In the genomic region with DNA sequence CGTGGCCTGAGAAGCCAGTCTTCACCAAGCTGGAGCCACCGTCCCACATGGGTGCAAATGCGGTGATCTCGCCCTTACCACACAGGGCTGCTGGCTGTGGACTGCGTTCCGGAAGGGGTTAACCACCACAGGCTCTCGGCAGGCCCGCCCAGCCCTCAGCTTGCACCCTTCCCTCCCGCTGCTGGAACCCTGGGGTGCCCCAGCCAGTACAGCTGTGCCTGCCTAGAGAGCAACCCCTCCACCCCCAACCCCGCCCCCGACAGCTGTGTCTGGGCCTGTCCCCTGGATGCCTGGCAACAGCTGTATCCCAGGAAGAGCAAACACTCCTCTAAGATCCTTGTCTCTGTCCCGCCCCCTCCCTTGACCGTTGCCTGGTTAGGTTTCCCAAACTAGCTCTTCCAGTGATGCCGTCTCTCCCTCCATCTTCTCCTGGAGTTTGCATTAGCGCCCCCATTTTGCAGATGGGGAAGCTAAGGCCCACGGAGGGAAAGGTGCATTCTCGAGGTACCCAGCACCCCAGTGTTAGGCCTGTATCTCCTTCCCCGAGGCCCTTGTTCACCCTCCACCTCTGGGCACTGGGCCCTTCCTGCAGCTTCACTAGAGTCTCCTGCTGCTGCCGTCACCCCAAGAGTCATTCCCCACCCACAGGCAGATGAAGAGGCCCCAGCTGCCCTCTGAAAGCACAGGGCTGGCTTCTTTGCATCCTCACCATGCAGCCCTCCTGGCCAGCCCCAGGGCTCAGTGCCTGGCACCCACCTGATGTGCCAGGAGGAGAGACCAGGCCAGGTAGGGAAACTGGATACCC, we compare ENCODE assay signal across 8 cellular contexts. TPM values are rescaled to one million over a fixed set of nuclear protein-coding genes. Genes with fewer than 3 reads are reported as not detected.
DNase-seq lines count a peak whose midpoint lies in the region; ATAC-seq and TF ChIP-seq lines count a peak whose summit lies in the region.

No MANE protein-coding gene starts in this region.

- in situ Hi-C loops in GM13977 (cut with MboI; ENCODE audit: low pct_unique_long_range_greater_than_20kb, low sequenced_read_pairs, unreplicated experiment) = no loop called here

- peak; percentile 76 for DNase-seq in NCI-H2029 (lab: John Stamatoyannopoulos, UW)
- DNase-seq in breast epithelium (ENCODE audit: low spot score in 2 of 2) = peak in 1 of 2 donors; percentile 73
- no peak for DNase-seq in neural crest cell (ENCODE audit: low read depth, low spot score)
- DNase-seq in NCI-H1930 (lab: John Stamatoyannopoulos, UW) = no peak
- no peak for DNase-seq in GM13977 (ENCODE audit: low spot score)
- DNase-seq in midbrain (lab: John Stamatoyannopoulos, UW) = no peak

- no peak overlapping the region for H3K27ac Mint-ChIP-seq in neural crest cell (ENCODE audit: unreplicated experiment)

- intact Hi-C loops in breast epithelium (cut with DNase I; ENCODE audit: low total_unique reads) = no loop called here

- no peaks in the 10 kb centered on the region for H3K9me3 Mint-ChIP-seq in neural crest cell

- peak overlapping the region; percentile 9 to 13 for H3K27ac ChIP-seq in breast epithelium

- no peaks in the 10 kb centered on the region for H3K9me3 ChIP-seq in breast epithelium

- peaks cover 3% of the 10 kb centered on the region for H3K27me3 Mint-ChIP-seq in neural crest cell (ENCODE audit: low read depth)

- ATAC-seq in GM21717 (IDR thresholded peaks at IDR 0.05; ENCODE audit: unreplicated experiment) = peak; percentile 57
- no peak for ATAC-seq in HG03025 (IDR thresholded peaks at IDR 0.05; ENCODE audit: low FRiP score, unreplicated experiment)

- no peaks in the 10 kb centered on the region for H3K4me1 Mint-ChIP-seq in neural crest cell

- H3K4me3 Mint-ChIP-seq in neural crest cell = peak overlapping the region; percentile 34

- TF ChIP-seq CTCF in breast epithelium (IDR thresholded peaks at IDR 0.05) = no peak
- TF ChIP-seq CTCF in neural crest cell (conservative IDR thresholded peaks at IDR 0.05) = no peak
- TF ChIP-seq CTCF in GM13977 (IDR thresholded peaks at IDR 0.05; ENCODE audit: extremely low read depth, insufficient read depth, missing control alignments) = no peak

- H3K4me1 ChIP-seq in breast epithelium = no peaks in the 10 kb centered on the region

- H3K27me3 ChIP-seq in breast epithelium = no peaks in the 10 kb centered on the region

- TF ChIP-seq POLR2A in breast epithelium (IDR thresholded peaks at IDR 0.05) = no peak

- H3K36me3 ChIP-seq in breast epithelium = no peaks in the 10 kb centered on the region

- H3K4me3 ChIP-seq in breast epithelium = no peak overlapping the region

- no peaks in the 10 kb centered on the region for H3K36me3 Mint-ChIP-seq in neural crest cell (ENCODE audit: low read depth)

RNA-seq across cellular contexts. Expression of a gene that starts 12.6 kb away (rescaled TPM):
- total RNA-seq in breast epithelium (100 to 1,000 TPM; 257 to 326 (median 293) TPM), neural crest cell (349 and 389 TPM in 2 replicates)

RNA-seq across cellular contexts. Expression of a gene that starts 23.0 kb away (rescaled TPM):
- total RNA-seq in breast epithelium (10 to 100 TPM in 2 of 3 donors, 1 to 10 TPM in 1; 5.9 to 27.4 (median 19.7) TPM), neural crest cell (64.5 and 71.2 TPM in 2 replicates)

RNA-seq across cellular contexts. Expression of a gene that starts 24.4 kb away (rescaled TPM):
- total RNA-seq in breast epithelium (10 to 100 TPM; 50.9 to 81.4 (median 79.3) TPM), neural crest cell (122 and 124 TPM in 2 replicates)

RNA-seq across cellular contexts. Expression of a gene that starts 44.8 kb away (rescaled TPM):
- total RNA-seq in breast epithelium (under 1 TPM; 0.16 to 0.33 (median 0.29) TPM), neural crest cell (107 and 108 TPM in 2 replicates)
